Comparison of ENCODE assay signal across 1 cellular context in genomic region chr12:89762498-89763170, GRCh38.
TF ChIP-seq lines count a peak whose summit lies in the region.

No MANE protein-coding gene starts in this region.

TF ChIP-seq in GM12878, 131 proteins besides CTCF, POLR2A, EP300 and RAD21 (continued from another document and continues in another):
- TF ChIP-seq NR2C2 (IDR thresholded peaks at IDR 0.05; ENCODE audit: borderline replicate concordance, control insufficient read depth, insufficient read length, low read depth): no peak
- no peak for TF ChIP-seq IRF5 (IDR thresholded peaks at IDR 0.05; ENCODE audit: borderline replicate concordance)
- no peak for TF ChIP-seq CHD4 (IDR thresholded peaks at IDR 0.05)
- peak; percentile 58; the same call in 1 of the 2 replicates for TF ChIP-seq JUND (IDR thresholded peaks at IDR 0.05; ENCODE audit: low read depth, low read length)
- no peak for TF ChIP-seq MXI1 (IDR thresholded peaks at IDR 0.05; ENCODE audit: low read depth, low read length)
- TF ChIP-seq CBFB (IDR thresholded peaks at IDR 0.05; ENCODE audit: low read depth): no peak
- TF ChIP-seq BHLHE40 (IDR thresholded peaks at IDR 0.05; ENCODE audit: borderline replicate concordance in 1 of 2, low read depth in 2 of 2, low read length in 1 of 2): peak; percentile 20 to 49; a peak in 1 of 4 replicates
- TF ChIP-seq LARP7 (IDR thresholded peaks at IDR 0.05): no peak
- TF ChIP-seq ZBED1 (IDR thresholded peaks at IDR 0.05; ENCODE audit: borderline replicate concordance): peak; percentile 36; the same call in 1 of the 2 replicates
- TF ChIP-seq CBX5 (IDR thresholded peaks at IDR 0.05; ENCODE audit: low read depth): no peak
- TF ChIP-seq SMC3 (IDR thresholded peaks at IDR 0.05; ENCODE audit: borderline replicate concordance, low read length): no peak
- TF ChIP-seq KAT2A (conservative IDR thresholded peaks at IDR 0.05; ENCODE audit: control insufficient read depth, low read depth, low read length): no peak
- peak; percentile 87 for TF ChIP-seq CREB1 (IDR thresholded peaks at IDR 0.05; ENCODE audit: low read depth)
- no peak for TF ChIP-seq KLF5 (IDR thresholded peaks at IDR 0.05; ENCODE audit: partially characterized antibody)
- peak; percentile 64 for TF ChIP-seq NBN (IDR thresholded peaks at IDR 0.05)
- TF ChIP-seq ZZZ3 (IDR thresholded peaks at IDR 0.05; ENCODE audit: control insufficient read depth, insufficient read length, low read depth): no peak
- peak; percentile 97 for TF ChIP-seq MTA2 (IDR thresholded peaks at IDR 0.05; ENCODE audit: low read depth)
- TF ChIP-seq IKZF2 (IDR thresholded peaks at IDR 0.05): peak; percentile 83 to 89
- no peak for TF ChIP-seq PAX8 (IDR thresholded peaks at IDR 0.05)
- no peak for TF ChIP-seq ZNF207 (IDR thresholded peaks at IDR 0.05; ENCODE audit: borderline replicate concordance)
- TF ChIP-seq YBX1 (IDR thresholded peaks at IDR 0.05): no peak
- TF ChIP-seq PBX3 (IDR thresholded peaks at IDR 0.05; ENCODE audit: insufficient replicate concordance, low read depth, low read length): no peak
- TF ChIP-seq, protein P1, sequence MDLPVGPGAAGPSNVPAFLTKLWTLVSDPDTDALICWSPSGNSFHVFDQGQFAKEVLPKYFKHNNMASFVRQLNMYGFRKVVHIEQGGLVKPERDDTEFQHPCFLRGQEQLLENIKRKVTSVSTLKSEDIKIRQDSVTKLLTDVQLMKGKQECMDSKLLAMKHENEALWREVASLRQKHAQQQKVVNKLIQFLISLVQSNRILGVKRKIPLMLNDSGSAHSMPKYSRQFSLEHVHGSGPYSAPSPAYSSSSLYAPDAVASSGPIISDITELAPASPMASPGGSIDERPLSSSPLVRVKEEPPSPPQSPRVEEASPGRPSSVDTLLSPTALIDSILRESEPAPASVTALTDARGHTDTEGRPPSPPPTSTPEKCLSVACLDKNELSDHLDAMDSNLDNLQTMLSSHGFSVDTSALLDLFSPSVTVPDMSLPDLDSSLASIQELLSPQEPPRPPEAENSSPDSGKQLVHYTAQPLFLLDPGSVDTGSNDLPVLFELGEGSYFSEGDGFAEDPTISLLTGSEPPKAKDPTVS (IDR thresholded peaks at IDR 0.05; ENCODE audit: low read depth, low read length): no peak
- TF ChIP-seq RFX5 (IDR thresholded peaks at IDR 0.05; ENCODE audit: low read depth, low read length): no peak
- no peak for TF ChIP-seq RAD51 (IDR thresholded peaks at IDR 0.05)
- no peak for TF ChIP-seq SIX5 (IDR thresholded peaks at IDR 0.05; ENCODE audit: low read depth, low read length, severe bottlenecking)
- TF ChIP-seq EGR1 (IDR thresholded peaks at IDR 0.05; ENCODE audit: borderline replicate concordance in 1 of 2, low read depth in 2 of 2, low read length in 2 of 2): no peak
- peak; percentile 61 for TF ChIP-seq EED (IDR thresholded peaks at IDR 0.05; ENCODE audit: low read depth)
- TF ChIP-seq ZSCAN29 (IDR thresholded peaks at IDR 0.05): no peak
- TF ChIP-seq ZNF274 (IDR thresholded peaks at IDR 0.05; ENCODE audit: insufficient read depth, insufficient read length): no peak
- TF ChIP-seq, protein P2, sequence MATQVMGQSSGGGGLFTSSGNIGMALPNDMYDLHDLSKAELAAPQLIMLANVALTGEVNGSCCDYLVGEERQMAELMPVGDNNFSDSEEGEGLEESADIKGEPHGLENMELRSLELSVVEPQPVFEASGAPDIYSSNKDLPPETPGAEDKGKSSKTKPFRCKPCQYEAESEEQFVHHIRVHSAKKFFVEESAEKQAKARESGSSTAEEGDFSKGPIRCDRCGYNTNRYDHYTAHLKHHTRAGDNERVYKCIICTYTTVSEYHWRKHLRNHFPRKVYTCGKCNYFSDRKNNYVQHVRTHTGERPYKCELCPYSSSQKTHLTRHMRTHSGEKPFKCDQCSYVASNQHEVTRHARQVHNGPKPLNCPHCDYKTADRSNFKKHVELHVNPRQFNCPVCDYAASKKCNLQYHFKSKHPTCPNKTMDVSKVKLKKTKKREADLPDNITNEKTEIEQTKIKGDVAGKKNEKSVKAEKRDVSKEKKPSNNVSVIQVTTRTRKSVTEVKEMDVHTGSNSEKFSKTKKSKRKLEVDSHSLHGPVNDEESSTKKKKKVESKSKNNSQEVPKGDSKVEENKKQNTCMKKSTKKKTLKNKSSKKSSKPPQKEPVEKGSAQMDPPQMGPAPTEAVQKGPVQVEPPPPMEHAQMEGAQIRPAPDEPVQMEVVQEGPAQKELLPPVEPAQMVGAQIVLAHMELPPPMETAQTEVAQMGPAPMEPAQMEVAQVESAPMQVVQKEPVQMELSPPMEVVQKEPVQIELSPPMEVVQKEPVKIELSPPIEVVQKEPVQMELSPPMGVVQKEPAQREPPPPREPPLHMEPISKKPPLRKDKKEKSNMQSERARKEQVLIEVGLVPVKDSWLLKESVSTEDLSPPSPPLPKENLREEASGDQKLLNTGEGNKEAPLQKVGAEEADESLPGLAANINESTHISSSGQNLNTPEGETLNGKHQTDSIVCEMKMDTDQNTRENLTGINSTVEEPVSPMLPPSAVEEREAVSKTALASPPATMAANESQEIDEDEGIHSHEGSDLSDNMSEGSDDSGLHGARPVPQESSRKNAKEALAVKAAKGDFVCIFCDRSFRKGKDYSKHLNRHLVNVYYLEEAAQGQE (IDR thresholded peaks at IDR 0.05; ENCODE audit: low read depth, low read length): no peak
- TF ChIP-seq NFYA (IDR thresholded peaks at IDR 0.05; ENCODE audit: borderline replicate concordance, low read depth, low read length): no peak
- no peak for TF ChIP-seq USF2 (IDR thresholded peaks at IDR 0.05; ENCODE audit: borderline replicate concordance, low read depth, low read length)
- no peak for TF ChIP-seq HDAC6 (IDR thresholded peaks at IDR 0.05; ENCODE audit: unreplicated experiment)
- no peak for TF ChIP-seq CEBPB (IDR thresholded peaks at IDR 0.05; ENCODE audit: borderline replicate concordance in 1 of 2, low read depth in 2 of 2, low read length in 2 of 2)
- TF ChIP-seq ZBTB33 (IDR thresholded peaks at IDR 0.05): no peak
- TF ChIP-seq, protein P3, sequence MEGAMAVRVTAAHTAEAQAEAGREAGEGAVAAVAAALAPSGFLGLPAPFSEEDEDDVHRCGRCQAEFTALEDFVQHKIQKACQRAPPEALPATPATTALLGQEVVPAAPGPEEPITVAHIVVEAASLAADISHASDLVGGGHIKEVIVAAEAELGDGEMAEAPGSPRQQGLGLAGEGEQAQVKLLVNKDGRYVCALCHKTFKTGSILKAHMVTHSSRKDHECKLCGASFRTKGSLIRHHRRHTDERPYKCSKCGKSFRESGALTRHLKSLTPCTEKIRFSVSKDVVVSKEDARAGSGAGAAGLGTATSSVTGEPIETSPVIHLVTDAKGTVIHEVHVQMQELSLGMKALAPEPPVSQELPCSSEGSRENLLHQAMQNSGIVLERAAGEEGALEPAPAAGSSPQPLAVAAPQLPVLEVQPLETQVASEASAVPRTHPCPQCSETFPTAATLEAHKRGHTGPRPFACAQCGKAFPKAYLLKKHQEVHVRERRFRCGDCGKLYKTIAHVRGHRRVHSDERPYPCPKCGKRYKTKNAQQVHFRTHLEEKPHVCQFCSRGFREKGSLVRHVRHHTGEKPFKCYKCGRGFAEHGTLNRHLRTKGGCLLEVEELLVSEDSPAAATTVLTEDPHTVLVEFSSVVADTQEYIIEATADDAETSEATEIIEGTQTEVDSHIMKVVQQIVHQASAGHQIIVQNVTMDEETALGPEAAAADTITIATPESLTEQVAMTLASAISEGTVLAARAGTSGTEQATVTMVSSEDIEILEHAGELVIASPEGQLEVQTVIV (IDR thresholded peaks at IDR 0.05; ENCODE audit: borderline replicate concordance, partially characterized antibody): no peak
- no peak for TF ChIP-seq SREBF1 (IDR thresholded peaks at IDR 0.05; ENCODE audit: low read length)
- peak; percentile 95 for TF ChIP-seq ATF7 (IDR thresholded peaks at IDR 0.05; ENCODE audit: low read depth)
- TF ChIP-seq MEF2A (IDR thresholded peaks at IDR 0.05; ENCODE audit: insufficient read depth, low read depth, low read length): no peak
- TF ChIP-seq DPF2 (IDR thresholded peaks at IDR 0.05): peak; percentile 94
- no peak for TF ChIP-seq ESRRA (IDR thresholded peaks at IDR 0.05; ENCODE audit: low read length)
- TF ChIP-seq NFXL1 (IDR thresholded peaks at IDR 0.05; ENCODE audit: borderline replicate concordance): no peak
- TF ChIP-seq RELA (IDR thresholded peaks at IDR 0.05; ENCODE audit: borderline replicate concordance, partially characterized antibody): no peak
- no peak for TF ChIP-seq SMAD5 (IDR thresholded peaks at IDR 0.05; ENCODE audit: low read depth)
- TF ChIP-seq IRF4 (IDR thresholded peaks at IDR 0.05; ENCODE audit: low read depth, low read length): peak; percentile 62; the same call in 1 of the 2 replicates
- no peak for TF ChIP-seq RB1 (IDR thresholded peaks at IDR 0.05; ENCODE audit: borderline replicate concordance)
- no peak for TF ChIP-seq CHD1 (IDR thresholded peaks at IDR 0.05; ENCODE audit: low read depth, low read length)
- peak; percentile 14; the same call in 1 of the 2 replicates for TF ChIP-seq SPI1 (IDR thresholded peaks at IDR 0.05; ENCODE audit: borderline replicate concordance, insufficient read depth, low read depth, low read length)
- TF ChIP-seq, protein P4, sequence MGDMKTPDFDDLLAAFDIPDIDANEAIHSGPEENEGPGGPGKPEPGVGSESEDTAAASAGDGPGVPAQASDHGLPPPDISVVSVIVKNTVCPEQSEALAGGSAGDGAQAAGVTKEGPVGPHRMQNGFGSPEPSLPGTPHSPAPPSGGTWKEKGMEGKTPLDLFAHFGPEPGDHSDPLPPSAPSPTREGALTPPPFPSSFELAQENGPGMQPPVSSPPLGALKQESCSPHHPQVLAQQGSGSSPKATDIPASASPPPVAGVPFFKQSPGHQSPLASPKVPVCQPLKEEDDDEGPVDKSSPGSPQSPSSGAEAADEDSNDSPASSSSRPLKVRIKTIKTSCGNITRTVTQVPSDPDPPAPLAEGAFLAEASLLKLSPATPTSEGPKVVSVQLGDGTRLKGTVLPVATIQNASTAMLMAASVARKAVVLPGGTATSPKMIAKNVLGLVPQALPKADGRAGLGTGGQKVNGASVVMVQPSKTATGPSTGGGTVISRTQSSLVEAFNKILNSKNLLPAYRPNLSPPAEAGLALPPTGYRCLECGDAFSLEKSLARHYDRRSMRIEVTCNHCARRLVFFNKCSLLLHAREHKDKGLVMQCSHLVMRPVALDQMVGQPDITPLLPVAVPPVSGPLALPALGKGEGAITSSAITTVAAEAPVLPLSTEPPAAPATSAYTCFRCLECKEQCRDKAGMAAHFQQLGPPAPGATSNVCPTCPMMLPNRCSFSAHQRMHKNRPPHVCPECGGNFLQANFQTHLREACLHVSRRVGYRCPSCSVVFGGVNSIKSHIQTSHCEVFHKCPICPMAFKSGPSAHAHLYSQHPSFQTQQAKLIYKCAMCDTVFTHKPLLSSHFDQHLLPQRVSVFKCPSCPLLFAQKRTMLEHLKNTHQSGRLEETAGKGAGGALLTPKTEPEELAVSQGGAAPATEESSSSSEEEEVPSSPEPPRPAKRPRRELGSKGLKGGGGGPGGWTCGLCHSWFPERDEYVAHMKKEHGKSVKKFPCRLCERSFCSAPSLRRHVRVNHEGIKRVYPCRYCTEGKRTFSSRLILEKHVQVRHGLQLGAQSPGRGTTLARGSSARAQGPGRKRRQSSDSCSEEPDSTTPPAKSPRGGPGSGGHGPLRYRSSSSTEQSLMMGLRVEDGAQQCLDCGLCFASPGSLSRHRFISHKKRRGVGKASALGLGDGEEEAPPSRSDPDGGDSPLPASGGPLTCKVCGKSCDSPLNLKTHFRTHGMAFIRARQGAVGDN (IDR thresholded peaks at IDR 0.05): no peak
- no peak for TF ChIP-seq HDGF (IDR thresholded peaks at IDR 0.05)
- TF ChIP-seq TARDBP (IDR thresholded peaks at IDR 0.05; ENCODE audit: borderline replicate concordance): no peak
- TF ChIP-seq BACH1 (IDR thresholded peaks at IDR 0.05; ENCODE audit: borderline replicate concordance): peak; percentile 81; the same call in 1 of the 2 replicates
- no peak for TF ChIP-seq BRCA1 (IDR thresholded peaks at IDR 0.05; ENCODE audit: low read depth, low read length)
- TF ChIP-seq TCF3 (IDR thresholded peaks at IDR 0.05; ENCODE audit: borderline replicate concordance, insufficient read depth, low read depth, low read length): no peak
- peak; percentile 79 for TF ChIP-seq BMI1 (IDR thresholded peaks at IDR 0.05; ENCODE audit: borderline replicate concordance)
- TF ChIP-seq TBL1XR1 (IDR thresholded peaks at IDR 0.05; ENCODE audit: low read depth, low read length): no peak
